9 cellular contexts compared by ENCODE assay signal in genomic region chr16:75116081-75116910, GRCh38. TPM values are rescaled to one million over a fixed set of nuclear protein-coding genes. Genes with fewer than 3 reads are reported as not detected.
A peak's percentile ranks its signal among the peaks of the same experiment; 100 is the strongest.
DNase-seq lines count a peak whose midpoint lies in the region; ATAC-seq and TF ChIP-seq lines count a peak whose summit lies in the region.
"Had no signal": no experiment of that assay in that cellular context is flagged by ENCODE, and none has a peak within 500 bp of the region (broad histone marks: within the 10 kb centered on the region; RNA-seq: fewer than 3 reads in every experiment).

Gene LDHD (minus strand): TSS chr16:75116780. CDS start chr16:75116720, 60 bp downstream.

- H3K4me3 ChIP-seq in adrenal gland (peak within 1 kb of the TSS in 2 of 4 donors; percentile 12 to 65), cardiac muscle cell (peak within 1 kb of the TSS; percentile 4), osteoblast (ENCODE audit: insufficient read depth, low read length) (peak within 1 kb of the TSS; percentile 67)

- TF ChIP-seq CTCF in adrenal gland (IDR thresholded peaks at IDR 0.05): no peak
- TF ChIP-seq CTCF in cardiac muscle cell (IDR thresholded peaks at IDR 0.05; ENCODE audit: low read depth, low read length): no peak
- no peak for TF ChIP-seq CTCF in osteoblast (IDR thresholded peaks at IDR 0.05; ENCODE audit: extremely low read depth, low read depth, low read length)

- intact Hi-C loops in adrenal gland (cut with DNase I): loop anchor here in 1 of 2 donors (10.0 kb wide), 1 partner anchor 301 kb away; no protein-coding TSS in a partner anchor

- H3K79me2 ChIP-seq in osteoblast (ENCODE audit: insufficient read depth, low read length): no peaks in the 10 kb centered on the region

- no peaks in the 10 kb centered on the region for H3K36me3 ChIP-seq in adrenal gland (replicated peaks in 1 of 2)
- H3K36me3 ChIP-seq in cardiac muscle cell: no peaks in the 10 kb centered on the region
- H3K36me3 ChIP-seq in osteoblast (ENCODE audit: insufficient read depth, low read length): no peaks in the 10 kb centered on the region

- 37 to 60% (median 50%) methylated on average over 8 to 15 of the region's 15 CpGs for WGBS in adrenal gland, 4 donors

- peak; percentile 45 to 69 for TF ChIP-seq POLR2A in adrenal gland (IDR thresholded peaks at IDR 0.05)

- H2AFZ ChIP-seq in osteoblast (ENCODE audit: low read length): peak within 1 kb of the TSS; percentile 66

- H3K27me3 ChIP-seq in adrenal gland (no peaks in the 10 kb centered on the region), cardiac muscle cell (no peaks in the 10 kb centered on the region), osteoblast (ENCODE audit: insufficient read depth, low read length) (no peaks in the 10 kb centered on the region)

- H3K9me3 ChIP-seq in adrenal gland (replicated peaks in 1 of 3): no peaks in the 10 kb centered on the region
- H3K9me3 ChIP-seq in cardiac muscle cell (ENCODE audit: low read depth): no peaks in the 10 kb centered on the region
- H3K9me3 ChIP-seq in osteoblast (ENCODE audit: low read depth, low read length): no peaks in the 10 kb centered on the region

- peak within 1 kb of the TSS; percentile 75 for H3K4me2 ChIP-seq in osteoblast (ENCODE audit: insufficient read depth, low read length)

- DNase-seq in CD1c-positive myeloid dendritic cell (ENCODE audit: extremely low spot score) (peak; percentile 64), HuH-7.5 (ENCODE audit: low spot score) (peak; percentile 78), adrenal gland (peak; percentile 75 to 93 (median 89)), cardiac muscle cell (ENCODE audit: low read depth in 1 of 2, low spot score in 1 of 2) (peak; percentile 57 to 75), osteoblast (ENCODE audit: insufficient read length, low spot score, missing footprints) (peak; percentile 96), amniotic stem cell (lab: John Stamatoyannopoulos, UW) (no peak)

- H3K27ac ChIP-seq in adrenal gland: peak within 1 kb of the TSS in 2 of 5 donors; percentile 52 to 70
- no peak within 1 kb of the TSS for H3K27ac ChIP-seq in cardiac muscle cell
- no peak within 1 kb of the TSS for H3K27ac ChIP-seq in osteoblast (ENCODE audit: low read depth, low read length)
- H3K27ac ChIP-seq: HL-60 had no signal

- H4K20me1 ChIP-seq in osteoblast (ENCODE audit: insufficient read depth, low read length): peaks cover 7% of the 10 kb centered on the region

- peaks cover 13 to 27% of the 10 kb centered on the region in 2 donors for H3K4me1 ChIP-seq in adrenal gland (replicated peaks in 1 of 2)
- H3K4me1 ChIP-seq in cardiac muscle cell (ENCODE audit: low read depth): no peaks in the 10 kb centered on the region
- H3K4me1 ChIP-seq in osteoblast (ENCODE audit: insufficient read depth, low read length): peaks cover 7% of the 10 kb centered on the region

- ATAC-seq in GM19351 (IDR thresholded peaks at IDR 0.05; ENCODE audit: unreplicated experiment) (no peak), HG03378 (IDR thresholded peaks at IDR 0.05; ENCODE audit: unreplicated experiment) (no peak)

RNA-seq across cellular contexts. Expression of gene LDHD, which starts in this region (rescaled TPM):
- total RNA-seq in adrenal gland: 10 to 100 TPM; 15.9 to 46.0 (median 23.4) TPM
- polyA plus RNA-seq in adrenal gland: 10 to 100 TPM; 11.8 to 18.9 (median 12.1) TPM
- 7.6 and 12.2 TPM in 2 replicates for total RNA-seq in cardiac muscle cell
- polyA plus RNA-seq in cardiac muscle cell: 6.0 and 13.4 TPM in 2 replicates
- 2.7 and 3.6 TPM in 2 replicates for total RNA-seq in osteoblast
